ENCODE assay signal across 14 cellular contexts in the genomic region with DNA sequence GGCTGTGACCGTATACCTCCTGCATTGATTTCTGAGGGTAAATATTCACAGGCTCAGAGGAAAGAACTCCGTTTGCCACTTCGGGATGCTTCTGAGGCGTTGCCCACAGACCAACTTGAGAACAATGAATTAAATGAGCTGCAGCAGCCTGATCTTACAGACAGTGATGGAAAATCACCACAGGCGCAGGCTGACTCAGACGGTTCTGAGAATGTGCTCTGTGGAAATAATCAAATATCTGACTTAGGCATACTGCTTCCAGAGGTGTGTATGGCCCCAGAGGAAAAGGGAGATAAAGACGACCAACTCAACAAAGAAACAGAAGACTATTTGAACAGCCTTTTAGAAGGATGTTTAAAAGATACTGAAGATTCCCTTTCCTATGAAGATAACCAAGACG.
DNase-seq lines count a peak whose midpoint lies in the region; ATAC-seq and TF ChIP-seq lines count a peak whose summit lies in the region.
"Had no signal": no experiment of that assay in that cellular context is flagged by ENCODE, and none has a peak within 500 bp of the region (broad histone marks: within the 10 kb centered on the region; RNA-seq: fewer than 3 reads in every experiment).

No MANE protein-coding gene starts in this region.

- ATAC-seq in GM18867 (IDR thresholded peaks at IDR 0.05; ENCODE audit: unreplicated experiment) (no peak), HG03469 (IDR thresholded peaks at IDR 0.05; ENCODE audit: unreplicated experiment) (no peak)
- ATAC-seq: naive thymus-derived CD4-positive, alpha-beta T cell had no signal

- H3K9me3 ChIP-seq in A673 (ENCODE audit: low read depth, low read length, poor library complexity, severe bottlenecking) = no peaks in the 10 kb centered on the region
- no peaks in the 10 kb centered on the region for H3K9me3 ChIP-seq in OCI-LY1 (ENCODE audit: low read length)
- H3K9me3 ChIP-seq in esophagus squamous epithelium = no peaks in the 10 kb centered on the region
- no peaks in the 10 kb centered on the region for H3K9me3 ChIP-seq in muscle layer of colon (ENCODE audit: low read length)

- DNase-seq in A673 (ENCODE audit: low spot score) (peak; percentile 50), esophagus squamous epithelium (lab: John Stamatoyannopoulos, UW) (no peak), SW 1271 (lab: John Stamatoyannopoulos, UW) (no peak)
- no peak for DNase-seq in activated naive CD4-positive, alpha-beta T cell treated with anti-CD3 and anti-CD28 coated beads, Interleukin-2, amount 10 ng/mL, durations not matched to agents 7 days and 5 days
- DNase-seq: DMS79 treated with DMSO at 0.1 percent for 48 hours; naive thymus-derived CD4-positive, alpha-beta T cell; NCI-H1694 treated with DMSO at 0.1 percent for 48 hours; NCI-H748 treated with DMSO at 0.1 percent for 48 hours had no signal

- H3K27ac ChIP-seq in A673 (ENCODE audit: low read depth, low read length, poor library complexity, severe bottlenecking) (no peak overlapping the region), OCI-LY1 (ENCODE audit: low read depth, low read length, poor library complexity, severe bottlenecking) (peak overlapping the region; percentile 67), esophagus squamous epithelium (peak overlapping the region in 3 of 4 donors; percentile 38 to 46 (median 40)), muscle layer of colon (ENCODE audit: low read depth, low read length) (no peak overlapping the region)
- H3K27ac ChIP-seq: WERI-Rb-1 had no signal

- H3K4me2 ChIP-seq in OCI-LY1 (ENCODE audit: low read length) = peak overlapping the region; percentile 56

- peaks cover 10% of the 10 kb centered on the region for H3K79me2 ChIP-seq in OCI-LY1 (ENCODE audit: insufficient read depth, low read length)

- H3K27ac Mint-ChIP-seq in activated naive CD4-positive, alpha-beta T cell treated with anti-CD3 and anti-CD28 coated beads, Interleukin-2, amount 10 ng/mL, durations not matched to agents 7 days and 5 days = no peak overlapping the region
- H3K27ac Mint-ChIP-seq: type B pancreatic cell had no signal

- CTCF ChIA-PET in A673 (lab: Charles Lee) = interaction anchor here (0.5 to 0.7 kb wide), 3 partner anchors 9 to 60 kb away, joined by 3 to 7 read pairs (median 3); no protein-coding TSS in a partner anchor
- CTCF ChIA-PET in activated naive CD4-positive, alpha-beta T cell treated with anti-CD3 and anti-CD28 coated beads, Interleukin-2, amount 10 ng/mL, durations not matched to agents 7 days and 5 days (lab: Charles Lee) = no interaction called here

- TF ChIP-seq CTCF in A673 (conservative IDR thresholded peaks at IDR 0.05; ENCODE audit: low read depth, low read length) (no peak), OCI-LY1 (IDR thresholded peaks at IDR 0.05; ENCODE audit: low read length) (no peak), esophagus squamous epithelium (IDR thresholded peaks at IDR 0.05) (no peak)

- H3K36me3 ChIP-seq in A673 (ENCODE audit: insufficient read depth, low read length, poor library complexity, severe bottlenecking) (peaks cover 7% of the 10 kb centered on the region), OCI-LY1 (ENCODE audit: insufficient read depth, low read length) (peaks cover 34% of the 10 kb centered on the region), esophagus squamous epithelium (peaks cover 4 to 92% (median 10%) of the 10 kb centered on the region in 3 donors), muscle layer of colon (ENCODE audit: insufficient read depth, low read length) (peaks cover 27% of the 10 kb centered on the region)

- no peak overlapping the region for H3K4me3 Mint-ChIP-seq in activated naive CD4-positive, alpha-beta T cell treated with anti-CD3 and anti-CD28 coated beads, Interleukin-2, amount 10 ng/mL, durations not matched to agents 7 days and 5 days
- H3K4me3 Mint-ChIP-seq: naive thymus-derived CD4-positive, alpha-beta T cell; type B pancreatic cell had no signal

- no peaks in the 10 kb centered on the region for H3F3A ChIP-seq in OCI-LY1 (ENCODE audit: insufficient read depth, low read length)

- peaks cover 51% of the 10 kb centered on the region for H3K36me3 Mint-ChIP-seq in activated naive CD4-positive, alpha-beta T cell treated with anti-CD3 and anti-CD28 coated beads, Interleukin-2, amount 10 ng/mL, durations not matched to agents 7 days and 5 days

- no peak overlapping the region for H3K4me3 ChIP-seq in A673 (ENCODE audit: low read depth, low read length, poor library complexity, severe bottlenecking)
- peak overlapping the region; percentile 52 for H3K4me3 ChIP-seq in OCI-LY1 (ENCODE audit: low read depth, low read length, poor library complexity, severe bottlenecking)
- no peak overlapping the region for H3K4me3 ChIP-seq in esophagus squamous epithelium
- H3K4me3 ChIP-seq in muscle layer of colon (ENCODE audit: low read depth in 1 of 2, low read length in 2 of 2) = peak overlapping the region in 1 of 2 donors; percentile 29

- H2AFZ ChIP-seq in OCI-LY1 (ENCODE audit: low read length) = no peak overlapping the region

- intact Hi-C loops in A673 (cut with micrococcal nuclease; ENCODE audit: unreplicated experiment) (loop anchor here (1.0 to 5.0 kb wide), 3 partner anchors 52 to 105 kb away; partner anchors contain the start of genes CNST and TFB2M), esophagus squamous epithelium (cut with DNase I) (no loop called here)

- POLR2A ChIA-PET in A673 (lab: Charles Lee; ENCODE audit: low non-redundant PET) = interaction anchor here (0.6 kb wide), 1 partner anchor 266 kb away, joined by 3 read pairs; no protein-coding TSS in a partner anchor

- H3K9me3 Mint-ChIP-seq in activated naive CD4-positive, alpha-beta T cell treated with anti-CD3 and anti-CD28 coated beads, Interleukin-2, amount 10 ng/mL, durations not matched to agents 7 days and 5 days = no peaks in the 10 kb centered on the region
- H3K9me3 Mint-ChIP-seq: type B pancreatic cell had no signal

- H3K4me1 ChIP-seq in A673 (ENCODE audit: insufficient read depth, low read length, poor library complexity, severe bottlenecking) (peaks cover 46% of the 10 kb centered on the region), OCI-LY1 (ENCODE audit: insufficient read depth, low read length, severe bottlenecking) (peaks cover 57% of the 10 kb centered on the region), esophagus squamous epithelium (peaks cover 0 to 23% (median 0%) of the 10 kb centered on the region in 3 donors), muscle layer of colon (ENCODE audit: insufficient read depth, low read length) (peaks cover 9% of the 10 kb centered on the region)

- no peaks in the 10 kb centered on the region for H3K27me3 Mint-ChIP-seq in activated naive CD4-positive, alpha-beta T cell treated with anti-CD3 and anti-CD28 coated beads, Interleukin-2, amount 10 ng/mL, durations not matched to agents 7 days and 5 days
- H3K27me3 Mint-ChIP-seq: naive thymus-derived CD4-positive, alpha-beta T cell; type B pancreatic cell had no signal

- TSS peak; percentile 36 for BruUV-seq in A673 (replicated peaks; lab: Mats Ljungman, UMichigan)

- no peaks in the 10 kb centered on the region for H4K20me1 ChIP-seq in OCI-LY1 (ENCODE audit: insufficient read depth, low read length)

- WGBS in esophagus squamous epithelium, 2 donors = 71 to 84% methylated on average over 7 to 8 of the region's 8 CpGs

- TF ChIP-seq POLR2A in esophagus squamous epithelium (IDR thresholded peaks at IDR 0.05) = no peak

- peak overlapping the region; percentile 28 for H3K9ac ChIP-seq in OCI-LY1 (ENCODE audit: low read length)
- H3K9ac ChIP-seq in muscle layer of colon (ENCODE audit: low read length) = peak overlapping the region; percentile 19

- no peaks in the 10 kb centered on the region for H3K9me2 ChIP-seq in OCI-LY1 (ENCODE audit: low read depth, low read length)

- H3K27me3 ChIP-seq in A673 (replicated peaks; ENCODE audit: insufficient read depth, low read depth, low read length, poor library complexity) = no peaks in the 10 kb centered on the region
- no peaks in the 10 kb centered on the region for H3K27me3 ChIP-seq in OCI-LY1 (ENCODE audit: insufficient read depth, low read length)
- H3K27me3 ChIP-seq in esophagus squamous epithelium = no peaks in the 10 kb centered on the region
- H3K27me3 ChIP-seq in muscle layer of colon (ENCODE audit: control insufficient read depth in 1 of 2, insufficient read depth in 2 of 2, low read length in 2 of 2) = no peaks in the 10 kb centered on the region

- H3K4me1 Mint-ChIP-seq in activated naive CD4-positive, alpha-beta T cell treated with anti-CD3 and anti-CD28 coated beads, Interleukin-2, amount 10 ng/mL, durations not matched to agents 7 days and 5 days = no peaks in the 10 kb centered on the region

Comparison
In these comparisons a context has a peak if more than half of its experiments do, and no peak if none do; other contexts are left out.
1. H3K27ac ChIP-seq: peak in OCI-LY1 (single experiment) and esophagus squamous epithelium (3 of 4); none in A673 (single experiment) and muscle layer of colon (single experiment).